In genomic region chr22:44711236-44711560, GRCh38 we compare ENCODE assay signal across 16 cellular contexts. TPM values are rescaled to one million over a fixed set of nuclear protein-coding genes. Genes with fewer than 3 reads are reported as not detected.
DNase-seq lines count a peak whose midpoint lies in the region; ATAC-seq and TF ChIP-seq lines count a peak whose summit lies in the region.
"Had no signal": no experiment of that assay in that cellular context is flagged by ENCODE, and none has a peak within 500 bp of the region (broad histone marks: within the 10 kb centered on the region; RNA-seq: fewer than 3 reads in every experiment).

No MANE protein-coding gene starts in this region.

- CTCF ChIA-PET in CD8-positive, alpha-beta T cell (lab: Charles Lee), result interaction anchor here (1.1 to 2.7 kb wide), 2 partner anchors 8 to 24 kb away, joined by 4 to 14 read pairs; no protein-coding TSS in a partner anchor

- H4K8ac ChIP-seq in trophoblast cell (ENCODE audit: low read depth, low read length), result peak overlapping the region; percentile 18

- H3K14ac ChIP-seq in trophoblast cell (ENCODE audit: low read length), result peak overlapping the region; percentile 25

- H3K9me3 Mint-ChIP-seq in CD8-positive, alpha-beta T cell, result no peaks in the 10 kb centered on the region

- no CpG with 5 or more reads among the region's 5 CpGs for whole genome bisulfite sequencing in trophoblast cell (ENCODE audit: extremely low coverage, insufficient coverage, insufficient read length)

- H3K23ac ChIP-seq in trophoblast cell (ENCODE audit: low read length), result no peak overlapping the region

- peaks cover 59% of the 10 kb centered on the region for H3K4me1 Mint-ChIP-seq in CD8-positive, alpha-beta T cell (ENCODE audit: low read depth)

- no peak overlapping the region for H3K4me3 ChIP-seq in CD8-positive, alpha-beta T cell (ENCODE audit: low read depth, low read length)
- no peak overlapping the region for H3K4me3 ChIP-seq in Jurkat, Clone E6-1 (ENCODE audit: low read length)
- H3K4me3 ChIP-seq in colonic mucosa (no peak overlapping the region), trophoblast cell (ENCODE audit: low read depth, low read length) (no peak overlapping the region)

- no peak overlapping the region for H4K12ac ChIP-seq in trophoblast cell (ENCODE audit: low read depth, low read length)

- H3K27ac Mint-ChIP-seq in CD8-positive, alpha-beta T cell, result peak overlapping the region; percentile 93

- H3K9ac ChIP-seq in colonic mucosa (ENCODE audit: low read depth in 2 of 2, low read length in 2 of 2) (peak overlapping the region; percentile 56 to 64), trophoblast cell (ENCODE audit: low read length) (no peak overlapping the region)
- H3K9ac ChIP-seq: parathyroid adenoma had no signal

- H3K27ac ChIP-seq in CD8-positive, alpha-beta T cell (ENCODE audit: low read depth, low read length), result peak overlapping the region; percentile 44
- peak overlapping the region; percentile 53 for H3K27ac ChIP-seq in colonic mucosa
- peak overlapping the region; percentile 26 for H3K27ac ChIP-seq in trophoblast cell (ENCODE audit: low read depth, low read length)
- H3K27ac ChIP-seq: parathyroid adenoma had no signal

- no peak overlapping the region for H2BK12ac ChIP-seq in trophoblast cell (ENCODE audit: low read length)

- H3K9me3 ChIP-seq in CD8-positive, alpha-beta T cell (ENCODE audit: low read length), result no peaks in the 10 kb centered on the region
- H3K9me3 ChIP-seq in colonic mucosa (no peaks in the 10 kb centered on the region), trophoblast cell (ENCODE audit: insufficient read depth, low read depth, low read length) (peaks cover 2% of the 10 kb centered on the region)

- ATAC-seq in CD8-positive, alpha-beta T cell, result no peak
- no peak for ATAC-seq in GM19395 (IDR thresholded peaks at IDR 0.05; ENCODE audit: unreplicated experiment)

- peak overlapping the region; percentile 50 for H4K91ac ChIP-seq in trophoblast cell (ENCODE audit: low read depth, low read length)

- no peak overlapping the region for H2AK5ac ChIP-seq in trophoblast cell (ENCODE audit: low read length)

- no peaks in the 10 kb centered on the region for H3K79me2 ChIP-seq in trophoblast cell (ENCODE audit: control insufficient read depth, insufficient read depth, low read length, poor library complexity)

- TF ChIP-seq CTCF in CD8-positive, alpha-beta T cell (IDR thresholded peaks at IDR 0.05), result no peak
- no peak for TF ChIP-seq CTCF in colonic mucosa (IDR thresholded peaks at IDR 0.05)

- H3K4me1 ChIP-seq in CD8-positive, alpha-beta T cell (ENCODE audit: insufficient read depth, low read length), result peaks cover 65% of the 10 kb centered on the region
- H3K4me1 ChIP-seq in colonic mucosa (peaks cover 16% of the 10 kb centered on the region), trophoblast cell (ENCODE audit: control insufficient read depth in 1 of 2, insufficient read depth in 2 of 2, low read length in 2 of 2) (peaks cover 4 to 12% of the 10 kb centered on the region in 2 experiments)
- H3K4me1 ChIP-seq: parathyroid adenoma had no signal

- H3K36me3 ChIP-seq in CD8-positive, alpha-beta T cell (ENCODE audit: insufficient read depth, low read length), result peaks cover 8% of the 10 kb centered on the region
- H3K36me3 ChIP-seq in colonic mucosa, result no peaks in the 10 kb centered on the region
- peaks cover 20 to 22% of the 10 kb centered on the region in 2 experiments for H3K36me3 ChIP-seq in trophoblast cell (ENCODE audit: control insufficient read depth in 1 of 2, insufficient read depth in 2 of 2, low read length in 2 of 2)

- POLR2A ChIA-PET in CD8-positive, alpha-beta T cell (lab: Charles Lee), result no interaction called here

- H3K27me3 Mint-ChIP-seq in CD8-positive, alpha-beta T cell (ENCODE audit: low read depth), result no peaks in the 10 kb centered on the region

- no peak overlapping the region for H2AFZ ChIP-seq in trophoblast cell (ENCODE audit: insufficient read depth, low read length, poor library complexity)
- H2AFZ ChIP-seq: parathyroid adenoma had no signal

- H2BK120ac ChIP-seq in trophoblast cell (ENCODE audit: insufficient read depth, low read length, poor library complexity), result peak overlapping the region; percentile 37

- peaks cover 23% of the 10 kb centered on the region for H3K36me3 Mint-ChIP-seq in CD8-positive, alpha-beta T cell

- DNase-seq in CD8-positive, alpha-beta T cell, result peak in 1 of 7 experiments; percentile 20
- peak; percentile 32 for DNase-seq in Jurkat, Clone E6-1 (ENCODE audit: low read depth, low spot score)
- no peak for DNase-seq in colonic mucosa
- DNase-seq in trophoblast cell, result no peak
- DNase-seq in retina, result no peak
- DNase-seq in stimulated activated CD4-positive, alpha-beta T cell treated with anti-CD3 and anti-CD28 coated beads, Interleukin-1b, Interleukin-23, amount 100 ng/mL, for 48 hours, result no peak
- DNase-seq: activated effector memory CD4-positive, alpha-beta T cell treated with anti-CD3 and anti-CD28 coated beads, Interleukin-2, amount 50 U/mL, for 16 hours; kidney glomerular epithelial cell; midbrain; MM.1S; NCI-H2029 treated with DMSO at 0.1 percent for 48 hours; stimulated activated CD4-positive, alpha-beta T cell treated with anti-CD3 and anti-CD28 coated beads, Interleukin-12 subunit alpha, Interleukin-12 subunit beta, amount 100 ng/mL, for 4 hours had no signal

- intact Hi-C loops in CD8-positive, alpha-beta T cell (cut with DNase I, micrococcal nuclease), result no loop called here
- intact Hi-C loops in colonic mucosa (cut with DNase I), result no loop called here

- H3K79me1 ChIP-seq in trophoblast cell (ENCODE audit: low read length), result peaks cover 13% of the 10 kb centered on the region

- no peak overlapping the region for H3K4me2 ChIP-seq in trophoblast cell (ENCODE audit: low read length)

- no peak overlapping the region for H2BK5ac ChIP-seq in trophoblast cell (ENCODE audit: low read depth, low read length, poor library complexity)

- peak overlapping the region; percentile 84 for H3K4me3 Mint-ChIP-seq in CD8-positive, alpha-beta T cell

- peak overlapping the region; percentile 19 for H3K4ac ChIP-seq in trophoblast cell (ENCODE audit: low read depth, low read length)

- peak overlapping the region; percentile 60 for H3K18ac ChIP-seq in trophoblast cell (ENCODE audit: low read length)

- no peaks in the 10 kb centered on the region for H3K27me3 ChIP-seq in CD8-positive, alpha-beta T cell (ENCODE audit: insufficient read depth, low read length)
- H3K27me3 ChIP-seq in colonic mucosa (no peaks in the 10 kb centered on the region), trophoblast cell (ENCODE audit: insufficient read depth, low read length) (no peaks in the 10 kb centered on the region)

RNA-seq across cellular contexts. Expression of gene PRR5, which starts 9.2 kb away (rescaled TPM):
- 10 to 100 TPM; 47.6 to 49.3 TPM for total RNA-seq in CD8-positive, alpha-beta T cell
- polyA plus RNA-seq in Jurkat, Clone E6-1 (2012; ENCODE audit: insufficient read depth, insufficient read length), result 19.0 TPM
- total RNA-seq in colonic mucosa, result 10 to 100 TPM; 21.2 to 45.8 TPM
- polyA plus RNA-seq in trophoblast cell (2013), result 60.6 and 63.8 TPM in 2 replicates

RNA-seq across cellular contexts. Expression of gene ARHGAP8, which starts 41.2 kb away (rescaled TPM):
- total RNA-seq in CD8-positive, alpha-beta T cell, result 10 to 100 TPM; 14.4 to 15.4 TPM
- not detected for polyA plus RNA-seq in Jurkat, Clone E6-1 (2012; ENCODE audit: insufficient read depth, insufficient read length)
- total RNA-seq in colonic mucosa, result 10 to 100 TPM; 38.4 to 69.9 TPM
- 56.7 and 58.2 TPM in 2 replicates for polyA plus RNA-seq in trophoblast cell (2013)
- total RNA-seq: dermis microvascular lymphatic vessel endothelial cell, RPMI7951 had no signal
